Comparison of ENCODE assay signal across 22 cellular contexts in genomic region chr9:131623655-131624330, GRCh38.
DNase-seq lines count a peak whose midpoint lies in the region; ATAC-seq and TF ChIP-seq lines count a peak whose summit lies in the region.
"Had no signal": no experiment of that assay in that cellular context is flagged by ENCODE, and none has a peak within 500 bp of the region (broad histone marks: within the 10 kb centered on the region; RNA-seq: fewer than 3 reads in every experiment).

No MANE protein-coding gene starts in this region.

- intact Hi-C loops in activated B cell treated with CpG ODN at 0.5 μM for 24 hours (cut with micrococcal nuclease), result no loop called here

- no peak overlapping the region for H2AK5ac ChIP-seq in mesendoderm (ENCODE audit: low read length)

- H3K4me3 ChIP-seq in CD8-positive, alpha-beta memory T cell (ENCODE audit: low read length), result no peak overlapping the region
- no peak overlapping the region for H3K4me3 ChIP-seq in MG63
- no peak overlapping the region for H3K4me3 ChIP-seq in mesendoderm (ENCODE audit: low read length)
- H3K4me3 ChIP-seq: smooth muscle cell, vagina had no signal

- POLR2A ChIA-PET in CD8-positive, alpha-beta memory T cell (lab: Charles Lee), result no interaction called here
- POLR2A ChIA-PET in activated B cell treated with CpG ODN at 0.5 μM for 24 hours (lab: Charles Lee), result interaction anchor here (0.9 to 14.9 kb wide), 4 partner anchors 44 to 113 kb away, joined by 3 to 567 read pairs (median 7); partner anchors contain the start of gene RAPGEF1

- no peaks in the 10 kb centered on the region for H3K27me3 ChIP-seq in CD8-positive, alpha-beta memory T cell (ENCODE audit: insufficient read depth, low read length, poor library complexity, severe bottlenecking)
- H3K27me3 ChIP-seq in MG63 (no peaks in the 10 kb centered on the region), mesendoderm (ENCODE audit: insufficient read depth, low read length, poor library complexity) (no peaks in the 10 kb centered on the region)
- H3K27me3 ChIP-seq: BE2C, vagina had no signal

- CTCF ChIA-PET in CD8-positive, alpha-beta memory T cell (lab: Charles Lee), result interaction anchor here (1.0 to 2.0 kb wide), 8 partner anchors 11 to 123 kb away, joined by 3 to 6 read pairs (median 4); no protein-coding TSS in a partner anchor
- CTCF ChIA-PET in activated B cell treated with CpG ODN at 0.5 μM for 24 hours (lab: Charles Lee), result interaction anchor here (1.7 kb wide), 1 partner anchor 115 kb away, joined by 6 read pairs; the partner anchor contains the start of gene RAPGEF1

- no peak overlapping the region for H2BK120ac ChIP-seq in mesendoderm (ENCODE audit: low read depth, low read length)

- TF ChIP-seq CTCF in activated B cell treated with CpG ODN at 0.5 μM for 24 hours (IDR thresholded peaks at IDR 0.05), result no peak

- H3K4me2 ChIP-seq in mesendoderm (ENCODE audit: low read length), result no peak overlapping the region
- H3K4me2 ChIP-seq: SK-N-SH, smooth muscle cell had no signal

- H3K18ac ChIP-seq in mesendoderm (ENCODE audit: low read length), result no peak overlapping the region

- DNase-seq in SKM-1 treated with dmso at 0.1 percent for 144 hours (lab: John Stamatoyannopoulos, UW; ENCODE audit: unreplicated experiment), result peak; percentile 22
- DNase-seq in SKM-1 (lab: John Stamatoyannopoulos, UW; ENCODE audit: unreplicated experiment), result no peak
- DNase-seq in CD8-positive, alpha-beta memory T cell, result no peak
- DNase-seq in activated B cell treated with CpG ODN at 0.5 μM for 24 hours, result no peak
- no peak for DNase-seq in memory B cell (ENCODE audit: low spot score in 2 of 2)
- no peak for DNase-seq in MG63
- no peak for DNase-seq in mesendoderm
- no peak for DNase-seq in SHP77 (lab: John Stamatoyannopoulos, UW)
- DNase-seq: activated CD4-positive, alpha-beta T cell treated with anti-CD3 and anti-CD28 coated beads, Interleukin-2, amount 10 ng/mL, durations not matched to agents 7 days and 5 days; activated T-cell treated with anti-CD3 and anti-CD28 coated beads for 4 hours; BE2C; dermis blood vessel endothelial cell; foreskin melanocyte; NCI-H187; NCI-H2227 treated with DMSO at 0.1 percent for 48 hours; stimulated activated CD4-positive, alpha-beta T cell treated with anti-CD3 and anti-CD28 coated beads, Interleukin-4, amount 100 ng/mL, for 24 hours had no signal

- H3K9me3 Mint-ChIP-seq in CD8-positive, alpha-beta memory T cell, result no peaks in the 10 kb centered on the region
- H3K9me3 Mint-ChIP-seq in activated B cell treated with CpG ODN at 0.5 μM for 24 hours, result no peaks in the 10 kb centered on the region
- no peaks in the 10 kb centered on the region for H3K9me3 Mint-ChIP-seq in memory B cell
- H3K9me3 Mint-ChIP-seq: activated CD4-positive, alpha-beta T cell treated with anti-CD3 and anti-CD28 coated beads, Interleukin-2, amount 10 ng/mL, durations not matched to agents 7 days and 5 days; activated naive CD4-positive, alpha-beta T cell treated with anti-CD3 and anti-CD28 coated beads, Interleukin-2, amount 50 U/mL, for 24 hours had no signal

- H3K4me3 Mint-ChIP-seq in CD8-positive, alpha-beta memory T cell, result no peak overlapping the region
- no peak overlapping the region for H3K4me3 Mint-ChIP-seq in activated B cell treated with CpG ODN at 0.5 μM for 24 hours
- no peak overlapping the region for H3K4me3 Mint-ChIP-seq in memory B cell
- H3K4me3 Mint-ChIP-seq: activated CD4-positive, alpha-beta T cell treated with anti-CD3 and anti-CD28 coated beads, Interleukin-2, amount 10 ng/mL, durations not matched to agents 7 days and 5 days; activated naive CD4-positive, alpha-beta T cell treated with anti-CD3 and anti-CD28 coated beads, Interleukin-2, amount 50 U/mL, for 24 hours had no signal

- peaks cover 0 to 1% of the 10 kb centered on the region in 2 donors for H3K27me3 Mint-ChIP-seq in CD8-positive, alpha-beta memory T cell
- H3K27me3 Mint-ChIP-seq in activated B cell treated with CpG ODN at 0.5 μM for 24 hours, result no peaks in the 10 kb centered on the region
- H3K27me3 Mint-ChIP-seq in memory B cell, result no peaks in the 10 kb centered on the region
- H3K27me3 Mint-ChIP-seq: activated CD4-positive, alpha-beta T cell treated with anti-CD3 and anti-CD28 coated beads, Interleukin-2, amount 10 ng/mL, durations not matched to agents 7 days and 5 days; activated naive CD4-positive, alpha-beta T cell treated with anti-CD3 and anti-CD28 coated beads, Interleukin-2, amount 50 U/mL, for 24 hours had no signal

- no peaks in the 10 kb centered on the region for H3K79me1 ChIP-seq in mesendoderm (ENCODE audit: low read length)

- no peak overlapping the region for H4K8ac ChIP-seq in mesendoderm (ENCODE audit: low read depth, low read length)

- H4K5ac ChIP-seq in mesendoderm (ENCODE audit: low read length), result no peak overlapping the region

- H3K4me1 ChIP-seq in CD8-positive, alpha-beta memory T cell (ENCODE audit: insufficient read depth, low read length), result peaks cover 31% of the 10 kb centered on the region
- H3K4me1 ChIP-seq in mesendoderm (ENCODE audit: control insufficient read depth, low read depth, low read length), result no peaks in the 10 kb centered on the region

- H2BK5ac ChIP-seq in mesendoderm (ENCODE audit: low read length), result no peak overlapping the region

- no peak overlapping the region for H3K4ac ChIP-seq in mesendoderm (ENCODE audit: low read depth, low read length)

- H3K36me3 Mint-ChIP-seq in CD8-positive, alpha-beta memory T cell, result peaks cover 4 to 87% (median 12%) of the 10 kb centered on the region in 3 donors
- peaks cover 95% of the 10 kb centered on the region for H3K36me3 Mint-ChIP-seq in activated B cell treated with CpG ODN at 0.5 μM for 24 hours (ENCODE audit: low read depth)
- peaks cover 33% of the 10 kb centered on the region for H3K36me3 Mint-ChIP-seq in memory B cell

- peaks cover 43 to 62% (median 52%) of the 10 kb centered on the region in 3 donors for H3K4me1 Mint-ChIP-seq in CD8-positive, alpha-beta memory T cell
- peaks cover 63% of the 10 kb centered on the region for H3K4me1 Mint-ChIP-seq in activated B cell treated with CpG ODN at 0.5 μM for 24 hours
- H3K4me1 Mint-ChIP-seq in memory B cell, result peaks cover 28% of the 10 kb centered on the region

- no peak overlapping the region for H3K9ac ChIP-seq in mesendoderm (ENCODE audit: low read length)
- H3K9ac ChIP-seq: SK-N-SH had no signal

- ATAC-seq in activated B cell treated with CpG ODN at 0.5 μM for 24 hours (ENCODE audit: low read depth), result no peak
- ATAC-seq in memory B cell (ENCODE audit: low read depth), result no peak
- ATAC-seq: Panc1 had no signal

- no peaks in the 10 kb centered on the region for H3K79me2 ChIP-seq in mesendoderm (ENCODE audit: control insufficient read depth, insufficient read depth, low read length)

- H2BK15ac ChIP-seq in mesendoderm (replicated peaks; ENCODE audit: low read depth), result no peak overlapping the region

- no peaks in the 10 kb centered on the region for H3K9me3 ChIP-seq in CD8-positive, alpha-beta memory T cell (ENCODE audit: low read length)
- no peaks in the 10 kb centered on the region for H3K9me3 ChIP-seq in MG63
- H3K9me3 ChIP-seq: BE2C, SK-N-SH, vagina had no signal

- no peak overlapping the region for H3K27ac ChIP-seq in CD8-positive, alpha-beta memory T cell (ENCODE audit: low read depth, low read length)
- H3K27ac ChIP-seq in mesendoderm (ENCODE audit: low read depth, low read length), result no peak overlapping the region
- H3K27ac ChIP-seq: epithelial cell of prostate, vagina had no signal

- peaks cover 40% of the 10 kb centered on the region for H3K36me3 ChIP-seq in CD8-positive, alpha-beta memory T cell (ENCODE audit: insufficient read depth, low read length)
- H3K36me3 ChIP-seq in MG63, result peaks cover 9% of the 10 kb centered on the region
- H3K36me3 ChIP-seq in mesendoderm (ENCODE audit: control insufficient read depth, insufficient read depth, low read length), result peaks cover 3% of the 10 kb centered on the region

- WGBS in mesendoderm (ENCODE audit: extremely low coverage, insufficient coverage, low lambda C conversion rate), result no CpG with 5 or more reads among the region's 14 CpGs

- peak overlapping the region in 7 of 8 donors; percentile 19 to 99 (median 93) for H3K27ac Mint-ChIP-seq in CD8-positive, alpha-beta memory T cell
- H3K27ac Mint-ChIP-seq in activated B cell treated with CpG ODN at 0.5 μM for 24 hours, result peak overlapping the region; percentile 88
- peak overlapping the region; percentile 78 for H3K27ac Mint-ChIP-seq in memory B cell
- H3K27ac Mint-ChIP-seq: activated naive CD4-positive, alpha-beta T cell treated with anti-CD3 and anti-CD28 coated beads, Interleukin-2, amount 50 U/mL, for 24 hours had no signal

- no peak overlapping the region for H3K23ac ChIP-seq in mesendoderm (ENCODE audit: low read length)

- no peak overlapping the region for H3K56ac ChIP-seq in mesendoderm (ENCODE audit: low read length)
